8 cellular contexts compared by ENCODE assay signal in genomic region chr15:75620776-75621536, GRCh38. TPM values are rescaled to one million over a fixed set of nuclear protein-coding genes. Genes with fewer than 3 reads are reported as not detected.
DNase-seq lines count a peak whose midpoint lies in the region; ATAC-seq and TF ChIP-seq lines count a peak whose summit lies in the region.

No MANE protein-coding gene starts in this region.

- no peaks in the 10 kb centered on the region for H3K27me3 Mint-ChIP-seq in activated CD4-positive, alpha-beta T cell treated with anti-CD3 and anti-CD28 coated beads for 36 hours

- no peak for TF ChIP-seq POLR2A in adrenal gland (IDR thresholded peaks at IDR 0.05)
- TF ChIP-seq POLR2A in suprapubic skin (IDR thresholded peaks at IDR 0.05), result peak in 1 of 2 donors; percentile 11

- DNase-seq in activated CD4-positive, alpha-beta T cell treated with anti-CD3 and anti-CD28 coated beads for 36 hours, result peak; percentile 45
- no peak for DNase-seq in activated CD4-positive, alpha-beta T cell treated with anti-CD3 and anti-CD28 coated beads for 48 hours
- DNase-seq in adrenal gland (peak in 6 of 7 donors; percentile 49 to 78 (median 62)), iris pigment epithelial cell (ENCODE audit: low read depth) (peak; percentile 95), suprapubic skin (ENCODE audit: low spot score in 2 of 2) (peak; percentile 91 to 94), superior temporal gyrus (ENCODE audit: extremely low spot score) (no peak), inferior parietal cortex (ENCODE audit: extremely low spot score) (no peak), globus pallidus (ENCODE audit: low spot score) (no peak)

- H3K27ac Mint-ChIP-seq in activated CD4-positive, alpha-beta T cell treated with anti-CD3 and anti-CD28 coated beads for 36 hours, result peak overlapping the region; percentile 88

- H3K36me3 Mint-ChIP-seq in activated CD4-positive, alpha-beta T cell treated with anti-CD3 and anti-CD28 coated beads for 36 hours (ENCODE audit: low read depth), result peaks cover 33% of the 10 kb centered on the region

- CTCF ChIA-PET in activated CD4-positive, alpha-beta T cell treated with anti-CD3 and anti-CD28 coated beads for 36 hours (lab: Charles Lee), result interaction anchor here (0.6 to 3.3 kb wide), 6 partner anchors 9 to 61 kb away, joined by 3 to 16 read pairs (median 3); partner anchors contain the start of gene IMP3

- no peaks in the 10 kb centered on the region for H3K9me3 Mint-ChIP-seq in activated CD4-positive, alpha-beta T cell treated with anti-CD3 and anti-CD28 coated beads for 36 hours (ENCODE audit: low read depth)

- H3K27me3 ChIP-seq in adrenal gland, result no peaks in the 10 kb centered on the region
- H3K27me3 ChIP-seq in suprapubic skin, result no peaks in the 10 kb centered on the region

- POLR2A ChIA-PET in activated CD4-positive, alpha-beta T cell treated with anti-CD3 and anti-CD28 coated beads for 36 hours (lab: Charles Lee), result interaction anchor here (0.8 to 1.0 kb wide), 2 partner anchors 167 to 185 kb away, joined by 6 to 7 read pairs; no protein-coding TSS in a partner anchor

- WGBS in adrenal gland, 4 donors, result 53 to 66% (median 57%) methylated on average over 9 of the region's 9 CpGs
- WGBS in suprapubic skin, result 25% methylated on average over 9 of the region's 9 CpGs

- no peak for ATAC-seq in activated CD4-positive, alpha-beta T cell treated with anti-CD3 and anti-CD28 coated beads for 36 hours

- TF ChIP-seq EP300 in suprapubic skin (IDR thresholded peaks at IDR 0.05), result no peak

- H3K4me1 Mint-ChIP-seq in activated CD4-positive, alpha-beta T cell treated with anti-CD3 and anti-CD28 coated beads for 36 hours, result peaks cover 46% of the 10 kb centered on the region

- H3K9me3 ChIP-seq in adrenal gland (replicated peaks in 1 of 3) (no peaks in the 10 kb centered on the region), suprapubic skin (no peaks in the 10 kb centered on the region)

- H3K36me3 ChIP-seq in adrenal gland (replicated peaks in 1 of 2), result peaks cover 0 to 41% of the 10 kb centered on the region in 2 donors
- H3K36me3 ChIP-seq in suprapubic skin, result peaks cover 33% of the 10 kb centered on the region

- H3K27ac ChIP-seq in adrenal gland (peak overlapping the region in 2 of 5 donors; percentile 56 to 64), suprapubic skin (peak overlapping the region; percentile 76)

- H3K4me3 Mint-ChIP-seq in activated CD4-positive, alpha-beta T cell treated with anti-CD3 and anti-CD28 coated beads for 36 hours, result peak overlapping the region; percentile 22

- peak overlapping the region in 1 of 4 donors; percentile 17 for H3K4me3 ChIP-seq in adrenal gland
- H3K4me3 ChIP-seq in suprapubic skin, result peak overlapping the region; percentile 19

- H3K4me1 ChIP-seq in adrenal gland (replicated peaks in 1 of 2), result peaks cover 0 to 15% of the 10 kb centered on the region in 2 donors
- peaks cover 27% of the 10 kb centered on the region for H3K4me1 ChIP-seq in suprapubic skin

- intact Hi-C loops in activated CD4-positive, alpha-beta T cell treated with anti-CD3 and anti-CD28 coated beads for 36 hours (cut with DNase I, micrococcal nuclease), result loop anchor here in 1 of 2 experiments (10.0 kb wide), 2 partner anchors 1076 to 1216 kb away; partner anchors contain the start of gene ARID3B
- intact Hi-C loops in adrenal gland (cut with DNase I), result loop anchor here in 1 of 2 donors (10.0 kb wide), 1 partner anchor 46 kb away; the partner anchor contains the start of gene PTPN9

- TF ChIP-seq CTCF in adrenal gland (IDR thresholded peaks at IDR 0.05) (peak in 1 of 6 experiments; percentile 30), suprapubic skin (IDR thresholded peaks at IDR 0.05) (peak; percentile 35 to 45)

RNA-seq across cellular contexts. Expression of gene SNUPN, which starts 4.6 kb away (rescaled TPM):
- 10 to 100 TPM; 37.4 to 40.3 TPM for total RNA-seq in activated CD4-positive, alpha-beta T cell treated with anti-CD3 and anti-CD28 coated beads for 36 hours
- total RNA-seq in adrenal gland (10 to 100 TPM; 18.5 to 40.8 (median 25.1) TPM), suprapubic skin (10 to 100 TPM; 12.8 to 31.7 (median 17.5) TPM)
- 10 to 100 TPM; 13.5 to 21.8 (median 16.7) TPM for polyA plus RNA-seq in adrenal gland

RNA-seq across cellular contexts. Expression of gene IMP3, which starts 19.1 kb away (rescaled TPM):
- total RNA-seq in activated CD4-positive, alpha-beta T cell treated with anti-CD3 and anti-CD28 coated beads for 36 hours, result 10 to 100 TPM; 80.3 to 87.5 TPM
- total RNA-seq in adrenal gland (100 to 1,000 TPM in 5 of 8 donors, 10 to 100 TPM in 3; 74.9 to 161 (median 138) TPM), suprapubic skin (100 to 1,000 TPM; 139 to 273 (median 180) TPM)
- 10 to 100 TPM; 49.8 to 74.8 (median 64.0) TPM for polyA plus RNA-seq in adrenal gland

RNA-seq across cellular contexts. Expression of gene SNX33, which starts 26.8 kb away (rescaled TPM):
- 1 to 10 TPM; 2.2 to 2.4 TPM for total RNA-seq in activated CD4-positive, alpha-beta T cell treated with anti-CD3 and anti-CD28 coated beads for 36 hours
- 10 to 100 TPM; 15.3 to 41.4 (median 25.4) TPM for total RNA-seq in adrenal gland
- polyA plus RNA-seq in adrenal gland, result 10 to 100 TPM; 12.1 to 18.3 (median 12.9) TPM
- 10 to 100 TPM; 32.1 to 59.7 (median 49.5) TPM for total RNA-seq in suprapubic skin

RNA-seq across cellular contexts. Expression of gene PTPN9, which starts 41.8 kb away (rescaled TPM):
- total RNA-seq in activated CD4-positive, alpha-beta T cell treated with anti-CD3 and anti-CD28 coated beads for 36 hours, result 10 to 100 TPM; 15.0 to 16.5 TPM
- 10 to 100 TPM; 11.7 to 28.5 (median 19.9) TPM for total RNA-seq in adrenal gland
- polyA plus RNA-seq in adrenal gland, result 10 to 100 TPM in 1 of 3 donors, 1 to 10 TPM in 2; 5.9 to 20.1 (median 6.1) TPM
- 10 to 100 TPM in 3 of 4 donors, 1 to 10 TPM in 1; 8.6 to 24.5 (median 13.3) TPM for total RNA-seq in suprapubic skin

Comparison
In these comparisons a context has a peak if more than half of its experiments do, and no peak if none do; other contexts are left out.
1. DNase-seq: peak in activated CD4-positive, alpha-beta T cell treated with anti-CD3 and anti-CD28 coated beads for 36 hours (single experiment), adrenal gland (6 of 7), iris pigment epithelial cell (single experiment) and suprapubic skin (2 of 2); none in activated CD4-positive, alpha-beta T cell treated with anti-CD3 and anti-CD28 coated beads for 48 hours (single experiment), superior temporal gyrus (single experiment), inferior parietal cortex (single experiment) and globus pallidus (single experiment).
2. RNA of gene SNX33, which starts 26.8 kb away (total RNA-seq): 32.1 to 59.7 TPM in suprapubic skin and 15.3 to 41.4 TPM in adrenal gland; 2.2 to 2.4 TPM in activated CD4-positive, alpha-beta T cell treated with anti-CD3 and anti-CD28 coated beads for 36 hours; every median in the first group is over 4 times any median in the second.